Comparison of ENCODE assay signal across 1 cellular context in the genomic region with DNA sequence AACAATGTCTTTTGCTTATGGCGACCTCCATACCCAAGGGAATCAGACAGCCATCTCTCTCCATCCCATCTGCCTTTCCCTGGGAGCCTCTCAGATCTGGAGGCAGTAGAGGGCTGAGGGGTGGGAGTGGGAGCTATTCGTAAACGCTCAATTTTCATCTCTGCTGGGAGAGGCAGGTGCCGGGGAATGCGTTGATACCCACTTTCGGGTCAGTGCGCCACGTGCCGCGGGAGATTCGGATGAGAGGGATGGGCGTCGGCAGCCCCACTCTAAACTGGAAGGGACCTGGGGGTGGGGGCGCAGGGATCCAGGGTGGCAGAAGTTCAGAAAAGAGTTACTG.
TF ChIP-seq lines count a peak whose summit lies in the region.

No MANE protein-coding gene starts in this region.

TF ChIP-seq in IMR-90, 13 proteins besides CTCF, POLR2A, EP300 and RAD21:
- TF ChIP-seq USF2 (IDR thresholded peaks at IDR 0.05; ENCODE audit: low read depth, low read length): no peak
- no peak for TF ChIP-seq CHD1 (IDR thresholded peaks at IDR 0.05; ENCODE audit: low read depth, low read length)
- TF ChIP-seq MAFK (IDR thresholded peaks at IDR 0.05; ENCODE audit: low read depth, low read length): no peak
- no peak for TF ChIP-seq CEBPB (IDR thresholded peaks at IDR 0.05; ENCODE audit: low read depth, low read length)
- no peak for TF ChIP-seq MAZ (IDR thresholded peaks at IDR 0.05; ENCODE audit: borderline replicate concordance, low read depth, low read length)
- TF ChIP-seq RFX5 (IDR thresholded peaks at IDR 0.05; ENCODE audit: low read depth, low read length): no peak
- TF ChIP-seq ELK1 (IDR thresholded peaks at IDR 0.05; ENCODE audit: borderline replicate concordance, low read depth, low read length): no peak
- TF ChIP-seq BHLHE40 (IDR thresholded peaks at IDR 0.05; ENCODE audit: low read depth, low read length): no peak
- no peak for TF ChIP-seq FOS (IDR thresholded peaks at IDR 0.05; ENCODE audit: low read depth, low read length)
- no peak for TF ChIP-seq SMC3 (IDR thresholded peaks at IDR 0.05; ENCODE audit: low read depth, low read length)
- no peak for TF ChIP-seq NFE2L2 (IDR thresholded peaks at IDR 0.05; ENCODE audit: low read depth, low read length)
- TF ChIP-seq RCOR1 (IDR thresholded peaks at IDR 0.05; ENCODE audit: insufficient replicate concordance, low read length): no peak
- TF ChIP-seq MXI1 (IDR thresholded peaks at IDR 0.05; ENCODE audit: borderline replicate concordance, low read depth, low read length): no peak
TF ChIP-seq in IMR-90: peak in this region for 0.
